In the genomic region with DNA sequence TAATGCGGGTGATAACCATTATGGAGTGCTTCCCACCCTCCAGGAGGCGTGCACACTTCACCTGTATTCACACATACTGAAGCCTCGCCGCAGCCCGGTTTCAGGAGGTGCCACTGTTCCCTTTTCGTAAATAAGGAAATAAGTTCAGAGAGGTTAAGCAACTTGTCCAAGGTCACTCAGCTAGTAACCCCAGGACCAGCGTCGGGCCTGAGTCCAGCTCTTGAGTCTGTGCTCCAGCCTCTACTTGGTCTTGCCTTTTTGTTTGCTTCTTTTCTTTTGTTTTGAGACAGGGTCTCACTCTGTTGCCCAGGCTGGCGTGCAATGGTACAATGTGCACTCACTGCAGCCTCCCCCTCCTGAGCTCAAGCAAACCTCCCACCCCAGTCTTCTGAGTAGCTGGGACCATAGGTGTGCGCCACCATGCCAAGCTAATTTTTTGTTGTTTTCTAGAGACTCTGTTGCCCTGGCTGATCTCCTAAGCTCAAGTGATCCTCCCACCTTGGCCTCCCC, we compare ENCODE assay signal across 25 cellular contexts.
"Had no signal": no experiment of that assay in that cellular context is flagged by ENCODE, and none has a peak within 500 bp of the region (broad histone marks: within the 10 kb centered on the region; RNA-seq: fewer than 3 reads in every experiment).

No MANE protein-coding gene starts in this region.

- H3K9ac ChIP-seq: neural progenitor cell had no signal

- H3K36me3 Mint-ChIP-seq: activated naive CD8-positive, alpha-beta T cell had no signal

- H3K4me3 Mint-ChIP-seq: activated CD4-positive, alpha-beta T cell treated with anti-CD3 and anti-CD28 coated beads for 36 hours; activated naive CD8-positive, alpha-beta T cell; activated T-cell treated with anti-CD3 and anti-CD28 coated beads, Interleukin-2, amount 50 U/mL, for 72 hours; central memory CD8-positive, alpha-beta T cell; dendritic cell treated with granulocyte-macrophage colony-stimulating factor and Interleukin-4, amounts not matched to agents 40 ng/mL and 50 ng/mL, for 4 days; naive thymus-derived CD4-positive, alpha-beta T cell; neural progenitor cell had no signal

- DNase-seq: activated CD4-positive, alpha-beta T cell treated with anti-CD3 and anti-CD28 coated beads for 36 hours; activated CD4-positive, alpha-beta T cell treated with anti-CD3 and anti-CD28 coated beads, Interleukin-2, amount 50 U/mL, for 4 hours; activated CD4-positive, CD25-positive, alpha-beta regulatory T cell; activated naive CD4-positive, alpha-beta T cell; activated T-cell treated with anti-CD3 and anti-CD28 coated beads for 4 hours; activated T-cell treated with anti-CD3 and anti-CD28 coated beads, Interleukin-2, amount 50 U/mL, for 72 hours; anterior cingulate cortex; effector CD4-positive, alpha-beta T cell; naive thymus-derived CD4-positive, alpha-beta T cell; stimulated activated CD4-positive, alpha-beta T cell treated with anti-CD3 and anti-CD28 coated beads, Interleukin-2, amount 100 ng/mL, for 48 hours; stimulated activated naive CD4-positive, alpha-beta T cell treated with Interleukin-2 at 50 U/mL for 16 hours; T-helper 2 cell had no signal

- FAIRE-seq: bronchial epithelial cell, endometrium, frontal cortex, islet of Langerhans, urothelium cell line had no signal

- H3K4me3 ChIP-seq: neural progenitor cell, right lobe of liver, tibial nerve had no signal

- H3K4me2 ChIP-seq: neural progenitor cell had no signal

- H2AFZ ChIP-seq: neural progenitor cell had no signal

- H3K4me1 Mint-ChIP-seq: central memory CD8-positive, alpha-beta T cell had no signal

- H3K36me3 ChIP-seq: neural progenitor cell, right lobe of liver, tibial nerve had no signal

- H3K27me3 ChIP-seq: right lobe of liver had no signal

- H3K27ac Mint-ChIP-seq: activated CD4-positive, alpha-beta T cell treated with anti-CD3 and anti-CD28 coated beads for 36 hours; activated naive CD8-positive, alpha-beta T cell; activated T-cell treated with anti-CD3 and anti-CD28 coated beads, Interleukin-2, amount 50 U/mL, for 72 hours; dendritic cell treated with granulocyte-macrophage colony-stimulating factor and Interleukin-4, amounts not matched to agents 40 ng/mL and 50 ng/mL, for 4 days; naive thymus-derived CD4-positive, alpha-beta T cell; neural progenitor cell had no signal

- H3K27ac ChIP-seq: epithelial cell of prostate, neural progenitor cell, right lobe of liver, tibial nerve had no signal

- H3K9me3 ChIP-seq: right lobe of liver, tibial nerve had no signal

- H3K9me3 Mint-ChIP-seq: activated T-cell treated with anti-CD3 and anti-CD28 coated beads, Interleukin-2, amount 50 U/mL, for 72 hours; central memory CD8-positive, alpha-beta T cell; dendritic cell treated with granulocyte-macrophage colony-stimulating factor and Interleukin-4, amounts not matched to agents 40 ng/mL and 50 ng/mL, for 4 days; neural progenitor cell had no signal

- ATAC-seq: activated CD4-positive, alpha-beta T cell treated with anti-CD3 and anti-CD28 coated beads for 36 hours; activated T-cell treated with anti-CD3 and anti-CD28 coated beads, Interleukin-2, amount 50 U/mL, for 72 hours; left ventricle myocardium superior; naive thymus-derived CD4-positive, alpha-beta T cell; right lobe of liver had no signal
